Comparison of ENCODE assay signal across 8 cellular contexts in genomic region chr20:56630086-56630493, GRCh38. TPM values are rescaled to one million over a fixed set of nuclear protein-coding genes. Genes with fewer than 3 reads are reported as not detected.
DNase-seq lines count a peak whose midpoint lies in the region; ATAC-seq and TF ChIP-seq lines count a peak whose summit lies in the region.

No MANE protein-coding gene starts in this region.

- peak overlapping the region; percentile 46; the same call in 1 of the 2 replicates for H3K9ac ChIP-seq in KMS-11
- H3K9ac ChIP-seq in iPS-15b (ENCODE audit: low read depth, low read length) = peak overlapping the region; percentile 81

- ATAC-seq in GM19395 (IDR thresholded peaks at IDR 0.05; ENCODE audit: unreplicated experiment) (no peak), HG03175 (IDR thresholded peaks at IDR 0.05; ENCODE audit: unreplicated experiment) (no peak)

- H3K4me2 ChIP-seq in KMS-11 = peak overlapping the region; percentile 95; the same call in 1 of the 2 replicates

- WGBS in stomach, 5 donors = 0 to 5% (median 3%) methylated on average over 16 to 38 of the region's 38 CpGs

- H2AFZ ChIP-seq in KMS-11 (ENCODE audit: low read depth) = peak overlapping the region; percentile 95

- H3K27me3 ChIP-seq in KMS-11 (ENCODE audit: insufficient read depth, low read depth) = no peaks in the 10 kb centered on the region
- peaks cover 37% of the 10 kb centered on the region for H3K27me3 ChIP-seq in iPS-15b (ENCODE audit: control insufficient read depth, insufficient read depth, low read length)
- peaks cover 46 to 100% (median 86%) of the 10 kb centered on the region in 3 donors for H3K27me3 ChIP-seq in stomach

- H3K27ac ChIP-seq in KMS-11 (no peak overlapping the region), stomach (no peak overlapping the region)

- TF ChIP-seq POLR2A in stomach (IDR thresholded peaks at IDR 0.05) = no peak

- TF ChIP-seq EP300 in stomach (IDR thresholded peaks at IDR 0.05) = no peak

- DNase-seq in DMS153 treated with DMSO at 0.1 percent for 48 hours (lab: John Stamatoyannopoulos, UW; ENCODE audit: unreplicated experiment) (peak; percentile 38), amniotic stem cell (lab: John Stamatoyannopoulos, UW) (peak; percentile 75), stomach (peak; percentile 43), NCI-H1092 (lab: John Stamatoyannopoulos, UW) (no peak)

- H3K4me3 ChIP-seq in KMS-11 (IDR thresholded peaks at IDR 0.05; ENCODE audit: insufficient read depth, low read depth, low read length) (no peak overlapping the region), iPS-15b (ENCODE audit: low read depth, low read length) (peak overlapping the region; percentile 93), stomach (peak overlapping the region; percentile 42 to 60 (median 45))

- peaks cover 4% of the 10 kb centered on the region for H3K4me1 ChIP-seq in KMS-11 (ENCODE audit: low read depth, poor library complexity, severe bottlenecking)
- H3K4me1 ChIP-seq in iPS-15b (ENCODE audit: control insufficient read depth, insufficient read depth, low read length) = peaks cover 18% of the 10 kb centered on the region
- H3K4me1 ChIP-seq in stomach = peaks cover 24 to 65% (median 55%) of the 10 kb centered on the region in 4 donors

- H3K9me3 ChIP-seq in iPS-15b (ENCODE audit: control insufficient read depth, insufficient read depth, low read length) (no peaks in the 10 kb centered on the region), stomach (no peaks in the 10 kb centered on the region)

- H3K36me3 ChIP-seq in KMS-11 (ENCODE audit: insufficient read depth) (no peaks in the 10 kb centered on the region), iPS-15b (ENCODE audit: control insufficient read depth, insufficient read depth, low read length) (peaks cover 9% of the 10 kb centered on the region), stomach (no peaks in the 10 kb centered on the region)

- peak; percentile 58 for TF ChIP-seq CTCF in KMS-11 (conservative IDR thresholded peaks at IDR 0.05; ENCODE audit: low read depth, low read length)
- TF ChIP-seq CTCF in stomach (IDR thresholded peaks at IDR 0.05) = peak in 3 of 7 experiments; percentile 14 to 27 (median 15)

- intact Hi-C loops in stomach (cut with DNase I; ENCODE audit: low total_unique reads) = no loop called here

- no peaks in the 10 kb centered on the region for H3K79me2 ChIP-seq in KMS-11 (ENCODE audit: insufficient read depth, low read depth)

- no peaks in the 10 kb centered on the region for H4K20me1 ChIP-seq in KMS-11 (ENCODE audit: insufficient read depth)

RNA-seq across cellular contexts. Expression of gene TFAP2C, which starts 1.0 kb away (rescaled TPM):
- 1 to 10 TPM in 1 of 5 donors, under 1 TPM in 2, not detected in 2; 0.18 to 2.0 (median 0.89) TPM for total RNA-seq in stomach
- polyA plus RNA-seq in stomach = 10 to 100 TPM in 1 of 3 donors, under 1 TPM in 1, not detected in 1; 0.12 to 10.9 TPM
